34 cellular contexts compared by ENCODE assay signal in genomic region chr16:7231762-7232161, GRCh38.
"Had no signal": no experiment of that assay in that cellular context is flagged by ENCODE, and none has a peak within 500 bp of the region (broad histone marks: within the 10 kb centered on the region; RNA-seq: fewer than 3 reads in every experiment).

No MANE protein-coding gene starts in this region.

- H3K4me3 ChIP-seq: MG63 had no signal

- H3K9me3 ChIP-seq: MG63 had no signal

- H3K36me3 ChIP-seq: MG63 had no signal

- H3K27me3 ChIP-seq: MG63 had no signal

- DNase-seq: Karpas-422, Kasumi-1, MG63, MM.1S, MV-4-11, NCI-H1048, NCI-H1092, NCI-H1092 treated with DMSO at 0.1 percent for 48 hours, NCI-H1105, NCI-H1105 treated with DMSO at 0.1 percent for 48 hours, NCI-H1417, NCI-H1417 treated with DMSO at 0.1 percent for 48 hours, NCI-H1436, NCI-H1436 treated with DMSO at 0.1 percent for 48 hours, NCI-H146, NCI-H1694, NCI-H1694 treated with DMSO at 0.1 percent for 48 hours, NCI-H187, NCI-H187 treated with DMSO at 0.1 percent for 48 hours, NCI-H1930, NCI-H2029, NCI-H2029 treated with DMSO at 0.1 percent for 48 hours, NCI-H2081, NCI-H2081 treated with DMSO at 0.1 percent for 48 hours, NCI-H2107, NCI-H2171, NCI-H2171 treated with DMSO at 0.1 percent for 48 hours, NCI-H2227 treated with DMSO at 0.1 percent for 48 hours, NCI-H226, NCI-H345, NCI-H446, NCI-H446 treated with DMSO at 0.1 percent for 48 hours, NCI-H510A, NCI-H510A treated with DMSO at 0.1 percent for 48 hours had no signal
